In the genomic region with DNA sequence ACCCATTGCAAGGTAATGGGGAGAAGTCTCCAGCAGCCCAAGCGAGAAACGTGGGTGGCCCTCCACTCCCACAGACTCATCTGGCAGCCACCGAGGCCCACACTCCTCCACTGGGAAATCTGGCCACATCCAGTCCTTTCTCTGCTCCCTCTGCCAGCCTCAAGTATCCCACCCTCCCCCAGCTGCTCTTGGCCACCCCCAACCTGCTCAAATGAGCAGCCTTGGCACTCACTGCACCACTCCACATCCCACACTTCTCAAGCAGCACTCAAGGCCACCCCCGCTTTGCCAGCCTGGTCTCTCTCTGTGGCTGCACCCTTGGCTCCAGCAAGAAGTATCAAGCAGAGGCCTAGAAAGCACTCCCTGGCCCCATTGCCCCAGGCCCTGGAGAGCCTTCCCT, we compare ENCODE assay signal across 20 cellular contexts. TPM values are rescaled to one million over a fixed set of nuclear protein-coding genes. Genes with fewer than 3 reads are reported as not detected.
DNase-seq lines count a peak whose midpoint lies in the region; ATAC-seq and TF ChIP-seq lines count a peak whose summit lies in the region.
"Had no signal": no experiment of that assay in that cellular context is flagged by ENCODE, and none has a peak within 500 bp of the region (broad histone marks: within the 10 kb centered on the region; RNA-seq: fewer than 3 reads in every experiment).

No MANE protein-coding gene starts in this region.

- H3K4me1 ChIP-seq in cardiac muscle cell (ENCODE audit: low read depth) = peaks cover 9% of the 10 kb centered on the region
- H3K4me1 ChIP-seq in heart left ventricle = peaks cover 0 to 21% (median 6%) of the 10 kb centered on the region in 12 donors
- H3K4me1 ChIP-seq in ovary (ENCODE audit: insufficient read depth) = peaks cover 35% of the 10 kb centered on the region
- no peaks in the 10 kb centered on the region for H3K4me1 ChIP-seq in colonic mucosa
- H3K4me1 ChIP-seq in left ventricle myocardium inferior = peaks cover 10% of the 10 kb centered on the region
- H3K4me1 ChIP-seq: ascending aorta had no signal

- H3K9ac ChIP-seq in colonic mucosa (ENCODE audit: low read depth in 2 of 2, low read length in 2 of 2) = no peak overlapping the region

- H3K36me3 ChIP-seq in cardiac muscle cell (no peaks in the 10 kb centered on the region), heart left ventricle (no peaks in the 10 kb centered on the region), ovary (no peaks in the 10 kb centered on the region), colonic mucosa (no peaks in the 10 kb centered on the region), left ventricle myocardium inferior (no peaks in the 10 kb centered on the region)

- H3K4me3 ChIP-seq in cardiac muscle cell (no peak overlapping the region), heart left ventricle (no peak overlapping the region), ovary (peak overlapping the region; percentile 14), colonic mucosa (no peak overlapping the region), left ventricle myocardium inferior (no peak overlapping the region)
- H3K4me3 ChIP-seq: ascending aorta, GM12878 had no signal

- WGBS in heart left ventricle, 4 donors = 84 to 95% (median 92%) methylated on average over 4 of the region's 4 CpGs
- 51 to 62% (median 57%) methylated on average over 4 of the region's 4 CpGs for WGBS in ovary, 3 donors

- H3K27me3 ChIP-seq in cardiac muscle cell (no peaks in the 10 kb centered on the region), heart left ventricle (no peaks in the 10 kb centered on the region), ovary (no peaks in the 10 kb centered on the region), colonic mucosa (no peaks in the 10 kb centered on the region), left ventricle myocardium inferior (ENCODE audit: low read depth) (no peaks in the 10 kb centered on the region)
- H3K27me3 ChIP-seq: ascending aorta had no signal

- no peak for DNase-seq in cardiac muscle cell (ENCODE audit: low read depth in 1 of 2, low spot score in 1 of 2)
- no peak for DNase-seq in heart left ventricle
- DNase-seq in head of caudate nucleus = peak in 38 of 42 donors; percentile 36 to 90 (median 68)
- DNase-seq in ovary = no peak
- DNase-seq in ACHN = no peak
- DNase-seq in colonic mucosa = no peak
- DNase-seq in left ventricle myocardium inferior = no peak
- DNase-seq: naive thymus-derived CD4-positive, alpha-beta T cell; NCI-H748 treated with DMSO at 0.1 percent for 48 hours; stimulated activated CD4-positive, alpha-beta T cell treated with anti-CD3 and anti-CD28 coated beads, Interleukin-4, amount 100 ng/mL, for 1 hour; trophoblast cell had no signal

- no peak for ATAC-seq in heart left ventricle
- no peak for ATAC-seq in HG02763 (IDR thresholded peaks at IDR 0.05; ENCODE audit: unreplicated experiment)
- ATAC-seq: naive thymus-derived CD4-positive, alpha-beta T cell had no signal

- TF ChIP-seq POLR2A in heart left ventricle (IDR thresholded peaks at IDR 0.05) (no peak), ovary (IDR thresholded peaks at IDR 0.05) (no peak)

- in situ Hi-C loops in ACHN (cut with HindIII; ENCODE audit: low pct_ligation_motif_present, low pct_unique_long_range_greater_than_20kb, low sequenced_read_pairs) = no loop called here

- no peak for TF ChIP-seq EP300 in ovary (IDR thresholded peaks at IDR 0.05)

- H3K9me3 ChIP-seq in cardiac muscle cell (ENCODE audit: low read depth) (no peaks in the 10 kb centered on the region), heart left ventricle (no peaks in the 10 kb centered on the region), ovary (no peaks in the 10 kb centered on the region), colonic mucosa (no peaks in the 10 kb centered on the region), left ventricle myocardium inferior (replicated peaks) (no peaks in the 10 kb centered on the region)
- H3K9me3 ChIP-seq: ascending aorta had no signal

- no peak for TF ChIP-seq CTCF in cardiac muscle cell (IDR thresholded peaks at IDR 0.05; ENCODE audit: low read depth, low read length)
- no peak for TF ChIP-seq CTCF in heart left ventricle (IDR thresholded peaks at IDR 0.05)
- no peak for TF ChIP-seq CTCF in ovary (IDR thresholded peaks at IDR 0.05)
- TF ChIP-seq CTCF in colonic mucosa (IDR thresholded peaks at IDR 0.05) = no peak
- no peak for TF ChIP-seq CTCF in left ventricle myocardium inferior (IDR thresholded peaks at IDR 0.05; ENCODE audit: borderline replicate concordance)

- intact Hi-C loops in heart left ventricle (cut with DNase I) (no loop called here), head of caudate nucleus (cut with DNase I) (no loop called here), ovary (cut with DNase I) (no loop called here), colonic mucosa (cut with DNase I) (no loop called here), left ventricle myocardium inferior (cut with micrococcal nuclease) (no loop called here)

- peak overlapping the region; percentile 56 for H3K27ac ChIP-seq in cardiac muscle cell
- peak overlapping the region in 1 of 12 donors; percentile 55 for H3K27ac ChIP-seq in heart left ventricle
- peak overlapping the region; percentile 88 to 91 for H3K27ac ChIP-seq in ovary
- no peak overlapping the region for H3K27ac ChIP-seq in colonic mucosa
- no peak overlapping the region for H3K27ac ChIP-seq in left ventricle myocardium inferior (replicated peaks)

RNA-seq across cellular contexts. Expression of a gene that starts 28.2 kb away (rescaled TPM):
- total RNA-seq in cardiac muscle cell = not detected in 2 replicates
- not detected in 2 replicates for polyA plus RNA-seq in cardiac muscle cell
- not detected for total RNA-seq in heart left ventricle
- polyA plus RNA-seq in heart left ventricle = not detected
- not detected for total RNA-seq in ovary
- not detected for polyA plus RNA-seq in ovary
- not detected for total RNA-seq in colonic mucosa
- total RNA-seq in left ventricle myocardium inferior = not detected
- total RNA-seq: ascending aorta; fibroblast of lung; G401; GM12878; H7; left colon; naive thymus-derived CD4-positive, alpha-beta T cell; sciatic nerve; T-helper 1 cell treated with Interleukin-12 subunit alpha and Interleukin-12 subunit beta and Interleukin-4 antibody, amounts not matched to agents 30 ng/mL and 1 ng/mL, for 36 hours had no signal
- polyA plus RNA-seq: fibroblast of lung; GM12878; naive thymus-derived CD4-positive, alpha-beta T cell had no signal

Comparison
In these comparisons a context has a peak if more than half of its experiments do, and no peak if none do; other contexts are left out.
1. H3K27ac ChIP-seq: peak in cardiac muscle cell (single experiment) and ovary (2 of 2); none in colonic mucosa (single experiment) and left ventricle myocardium inferior (single experiment).
2. DNase-seq: peak in head of caudate nucleus (38 of 42); none in cardiac muscle cell (0 of 2), heart left ventricle (0 of 5), ovary (0 of 5), ACHN (single experiment), colonic mucosa (single experiment) and left ventricle myocardium inferior (single experiment).